ENCODE assay signal across 8 cellular contexts in genomic region chr1:16146888-16147614, GRCh38. TPM values are rescaled to one million over a fixed set of nuclear protein-coding genes. Genes with fewer than 3 reads are reported as not detected.
DNase-seq lines count a peak whose midpoint lies in the region; ATAC-seq and TF ChIP-seq lines count a peak whose summit lies in the region.

No MANE protein-coding gene starts in this region.

- no peaks in the 10 kb centered on the region for H3K9me3 ChIP-seq in cardiac muscle cell (ENCODE audit: low read depth)
- H3K9me3 ChIP-seq in ectodermal cell (ENCODE audit: control insufficient read depth, low read length) = no peaks in the 10 kb centered on the region
- no peaks in the 10 kb centered on the region for H3K9me3 ChIP-seq in mesodermal cell (ENCODE audit: control insufficient read depth, low read length)
- no peaks in the 10 kb centered on the region for H3K9me3 ChIP-seq in upper lobe of right lung

- H3K27me3 ChIP-seq in cardiac muscle cell (no peaks in the 10 kb centered on the region), ectodermal cell (ENCODE audit: control insufficient read depth, insufficient read depth, low read length, poor library complexity, severe bottlenecking) (peaks cover 3% of the 10 kb centered on the region), upper lobe of right lung (no peaks in the 10 kb centered on the region)

- no peak for ATAC-seq in upper lobe of right lung
- no peak for ATAC-seq in HG03469 (IDR thresholded peaks at IDR 0.05; ENCODE audit: unreplicated experiment)

- TF ChIP-seq POLR2A in erythroblast (IDR thresholded peaks at IDR 0.05; ENCODE audit: low read length) = no peak

- H3K27ac ChIP-seq in cardiac muscle cell (peak overlapping the region; percentile 98), ectodermal cell (ENCODE audit: insufficient read depth, low read depth, low read length, poor library complexity, severe bottlenecking) (peak overlapping the region; percentile 71), mesodermal cell (ENCODE audit: low read depth, low read length, severe bottlenecking) (peak overlapping the region; percentile 99), upper lobe of right lung (peak overlapping the region; percentile 84)

- H3K4me1 ChIP-seq in cardiac muscle cell (ENCODE audit: low read depth) = peaks cover 52% of the 10 kb centered on the region
- peaks cover 49% of the 10 kb centered on the region for H3K4me1 ChIP-seq in ectodermal cell (ENCODE audit: control insufficient read depth, insufficient read depth, low read length)
- H3K4me1 ChIP-seq in mesodermal cell (ENCODE audit: control insufficient read depth, insufficient read depth, low read length, poor library complexity, severe bottlenecking) = peaks cover 88% of the 10 kb centered on the region
- peaks cover 66% of the 10 kb centered on the region for H3K4me1 ChIP-seq in upper lobe of right lung

- H3K4me3 ChIP-seq in cardiac muscle cell (no peak overlapping the region), ectodermal cell (ENCODE audit: insufficient read depth, low read depth, low read length) (no peak overlapping the region), mesodermal cell (ENCODE audit: extremely low read depth, insufficient read depth, low read length, poor library complexity, severe bottlenecking) (no peak overlapping the region), upper lobe of right lung (no peak overlapping the region)

- WGBS in ectodermal cell, 2 experiments = 76 to 80% methylated on average over 13 of the region's 13 CpGs
- 65 to 68% methylated on average over 10 to 11 of the region's 13 CpGs for WGBS in mesodermal cell (ENCODE audit: insufficient coverage in 2 of 2), 2 experiments

- intact Hi-C loops in cardiac septum (cut with DNase I) = loop anchor here (5.0 kb wide), 1 partner anchor 130 kb away; the partner anchor contains the start of gene HSPB7
- intact Hi-C loops in upper lobe of right lung (cut with DNase I) = no loop called here

- DNase-seq in cardiac muscle cell (ENCODE audit: low read depth in 1 of 2, low spot score in 1 of 2) (peak; percentile 45 to 74), cardiac septum (ENCODE audit: low spot score) (no peak), upper lobe of right lung (no peak), erythroblast (lab: John Stamatoyannopoulos, UW) (no peak), DMS 273 (lab: John Stamatoyannopoulos, UW; ENCODE audit: unreplicated experiment) (no peak)

- no peak for TF ChIP-seq CTCF in cardiac muscle cell (IDR thresholded peaks at IDR 0.05; ENCODE audit: low read depth, low read length)
- no peak for TF ChIP-seq CTCF in upper lobe of right lung (IDR thresholded peaks at IDR 0.05)

- H3K36me3 ChIP-seq in cardiac muscle cell = peaks cover 7% of the 10 kb centered on the region
- H3K36me3 ChIP-seq in ectodermal cell (ENCODE audit: control insufficient read depth, insufficient read depth, low read length) = peaks cover 18% of the 10 kb centered on the region
- peaks cover 90% of the 10 kb centered on the region for H3K36me3 ChIP-seq in mesodermal cell (ENCODE audit: control insufficient read depth, insufficient read depth, low read length)
- peaks cover 34% of the 10 kb centered on the region for H3K36me3 ChIP-seq in upper lobe of right lung

RNA-seq across cellular contexts. Expression of gene EPHA2, which starts 8.8 kb away (rescaled TPM):
- 21.6 and 26.2 TPM in 2 replicates for total RNA-seq in cardiac muscle cell
- polyA plus RNA-seq in cardiac muscle cell = 9.8 and 14.0 TPM in 2 replicates
- 26.1 TPM for total RNA-seq in cardiac septum
- 28.0 TPM for polyA plus RNA-seq in ectodermal cell (2013, experiment 1 of 4)
- 24.0 TPM for polyA plus RNA-seq in ectodermal cell (2013, experiment 2 of 4)
- polyA plus RNA-seq in ectodermal cell (2013, experiment 3 of 4) = 17.4 TPM
- 17.6 TPM for polyA plus RNA-seq in ectodermal cell (2013, experiment 4 of 4)
- polyA plus RNA-seq in mesodermal cell (2013, experiment 1 of 2) = 89.4 TPM
- polyA plus RNA-seq in mesodermal cell (2013, experiment 2 of 2) = 69.9 TPM
- total RNA-seq in upper lobe of right lung = 44.8 TPM

Comparison
In these comparisons a context has a peak if more than half of its experiments do, and no peak if none do; other contexts are left out.
1. DNase-seq: peak in cardiac muscle cell (2 of 2); none in cardiac septum (single experiment), upper lobe of right lung (single experiment), erythroblast (0 of 2) and DMS 273 (single experiment).
2. Peak in every context shown above with its lines, with median percentiles within 50 percentile points of each other: H3K27ac ChIP-seq.